Comparison of ENCODE assay signal across 5 cellular contexts in genomic region chr4:165342340-165342739, GRCh38. TPM values are rescaled to one million over a fixed set of nuclear protein-coding genes. Genes with fewer than 3 reads are reported as not detected.
"Had no signal": no experiment of that assay in that cellular context is flagged by ENCODE, and none has a peak within 500 bp of the region (broad histone marks: within the 10 kb centered on the region; RNA-seq: fewer than 3 reads in every experiment).

No MANE protein-coding gene starts in this region.

RNA-seq across cellular contexts. Expression of gene CPE, which starts 36.5 kb away (rescaled TPM):
- total RNA-seq: activated B cell treated with CpG ODN at 0.5 μM for 24 hours; activated CD8-positive, alpha-beta T cell treated with anti-CD3 and anti-CD28 coated beads for 36 hours; activated naive CD4-positive, alpha-beta T cell treated with anti-CD3 and anti-CD28 coated beads, Interleukin-2, amount 50 U/mL, for 72 hours; activated naive CD8-positive, alpha-beta T cell treated with anti-CD3 and anti-CD28 coated beads, Interleukin-2, amount 10 ng/mL, durations not matched to agents 7 days and 5 days; T-helper 17 cell had no signal
